ENCODE assay signal across 16 cellular contexts in the genomic region with DNA sequence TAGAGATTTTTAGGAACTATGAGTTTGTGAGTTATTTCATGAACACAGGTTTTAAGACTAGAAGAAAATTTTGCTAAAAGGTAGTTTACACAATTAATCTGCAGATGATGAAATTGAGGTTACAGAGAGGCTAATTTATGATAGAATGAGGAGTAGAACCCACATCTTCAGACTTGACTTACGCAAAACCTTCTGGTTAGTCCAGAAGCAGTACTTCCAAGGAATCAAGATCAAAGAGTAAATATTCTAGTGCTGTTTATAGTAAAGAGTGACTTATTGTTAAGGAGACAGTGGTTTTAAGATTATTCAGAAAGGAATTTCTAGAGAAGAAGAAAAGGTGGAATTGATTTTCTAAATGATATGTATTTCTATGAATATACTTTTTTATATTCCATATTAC. TPM values are rescaled to one million over a fixed set of nuclear protein-coding genes. Genes with fewer than 3 reads are reported as not detected.
DNase-seq lines count a peak whose midpoint lies in the region; ATAC-seq and TF ChIP-seq lines count a peak whose summit lies in the region.
"Had no signal": no experiment of that assay in that cellular context is flagged by ENCODE, and none has a peak within 500 bp of the region (broad histone marks: within the 10 kb centered on the region; RNA-seq: fewer than 3 reads in every experiment).

No MANE protein-coding gene starts in this region.

- no peak overlapping the region for H3K4me3 ChIP-seq in IMR-90 (ENCODE audit: insufficient read depth, low read depth, low read length)
- H3K4me3 ChIP-seq in fibroblast of mammary gland (ENCODE audit: control insufficient read depth, low read depth, low read length), result no peak overlapping the region
- no peak overlapping the region for H3K4me3 ChIP-seq in osteoblast (ENCODE audit: insufficient read depth, low read length)
- H3K4me3 ChIP-seq in Caco-2 (ENCODE audit: low read depth, low read length), result no peak overlapping the region
- H3K4me3 ChIP-seq: BLaER1 treated with 17β-estradiol and CSF1 and Interleukin-3, amounts not matched to agents 10 nM and 100 nM; HAP-1 had no signal

- no peaks in the 10 kb centered on the region for H3K27me3 Mint-ChIP-seq in Caco-2 (ENCODE audit: insufficient read depth, unreplicated experiment)
- H3K27me3 Mint-ChIP-seq: CD4-positive, alpha-beta memory T cell had no signal

- no peak overlapping the region for H2AFZ ChIP-seq in IMR-90 (replicated peaks; ENCODE audit: low read length, poor library complexity)
- no peak overlapping the region for H2AFZ ChIP-seq in osteoblast (ENCODE audit: low read length)

- H3K79me1 ChIP-seq in IMR-90 (ENCODE audit: low read depth in 1 of 2, low read length in 2 of 2), result no peaks in the 10 kb centered on the region

- H4K91ac ChIP-seq in IMR-90 (ENCODE audit: insufficient read depth, low read depth, low read length), result no peak overlapping the region

- H2BK20ac ChIP-seq in IMR-90 (ENCODE audit: low read depth, low read length), result no peak overlapping the region

- no peaks in the 10 kb centered on the region for H3K9me1 ChIP-seq in IMR-90 (ENCODE audit: insufficient read depth, low read length)

- POLR2A ChIA-PET in IMR-90 (lab: Charles Lee; ENCODE audit: unreplicated experiment), result no interaction called here
- POLR2A ChIA-PET in Caco-2 (lab: Charles Lee), result no interaction called here

- no peak overlapping the region for H2BK5ac ChIP-seq in IMR-90 (ENCODE audit: low read depth, low read length, poor library complexity, severe bottlenecking)

- H4K8ac ChIP-seq in IMR-90 (ENCODE audit: low read depth in 2 of 2, low read length in 2 of 2), result no peak overlapping the region

- H3K4me1 Mint-ChIP-seq in Caco-2 (ENCODE audit: low read depth, unreplicated experiment), result no peaks in the 10 kb centered on the region
- H3K4me1 Mint-ChIP-seq: CD4-positive, alpha-beta memory T cell had no signal

- no peaks in the 10 kb centered on the region for H3K36me3 ChIP-seq in IMR-90 (ENCODE audit: control insufficient read depth, insufficient read depth, low read length)
- H3K36me3 ChIP-seq in osteoblast (ENCODE audit: insufficient read depth, low read length), result no peaks in the 10 kb centered on the region
- H3K36me3 ChIP-seq in Caco-2 (ENCODE audit: control insufficient read depth, insufficient read depth, low read length), result no peaks in the 10 kb centered on the region
- H3K36me3 ChIP-seq: BE2C; BLaER1 treated with 17β-estradiol and CSF1 and Interleukin-3, amounts not matched to agents 10 nM and 100 nM; HAP-1 had no signal

- H3K4me1 ChIP-seq in IMR-90 (ENCODE audit: control insufficient read depth, insufficient read depth, low read length) (no peaks in the 10 kb centered on the region), osteoblast (ENCODE audit: insufficient read depth, low read length) (peaks cover 15% of the 10 kb centered on the region), Caco-2 (peaks cover 3% of the 10 kb centered on the region; the same call in 1 of the 2 replicates)
- H3K4me1 ChIP-seq: BE2C; BLaER1 treated with 17β-estradiol and CSF1 and Interleukin-3, amounts not matched to agents 10 nM and 100 nM had no signal

- H3K27me3 ChIP-seq in IMR-90 (ENCODE audit: control insufficient read depth, insufficient read depth, low read length) (no peaks in the 10 kb centered on the region), osteoblast (ENCODE audit: insufficient read depth, low read length) (no peaks in the 10 kb centered on the region), Caco-2 (replicated peaks; ENCODE audit: control insufficient read depth, insufficient read depth, low read length) (no peaks in the 10 kb centered on the region)
- H3K27me3 ChIP-seq: BE2C; BLaER1 treated with 17β-estradiol and CSF1 and Interleukin-3, amounts not matched to agents 10 nM and 100 nM had no signal

- no peak for TF ChIP-seq CTCF in IMR-90 (conservative IDR thresholded peaks at IDR 0.05; ENCODE audit: low read depth, low read length)
- TF ChIP-seq CTCF in fibroblast of mammary gland (conservative IDR thresholded peaks at IDR 0.05; ENCODE audit: control insufficient read depth, insufficient read depth, low read depth, low read length), result no peak
- TF ChIP-seq CTCF in osteoblast (IDR thresholded peaks at IDR 0.05; ENCODE audit: extremely low read depth, low read depth, low read length), result no peak
- TF ChIP-seq CTCF in Caco-2 (IDR thresholded peaks at IDR 0.05; ENCODE audit: insufficient read depth in 1 of 2, low read depth in 1 of 2, low read length in 1 of 2, severe bottlenecking in 1 of 2, unreplicated experiment in 1 of 2), result no peak

- in situ Hi-C loops in IMR-90 (cut with MboI; ENCODE audit: low sequenced_read_pairs), result loop anchor here (25.0 kb wide), 1 partner anchor 396 kb away; no protein-coding TSS in a partner anchor

- dilution Hi-C loops in IMR-90 (cut with HindIII; ENCODE audit: low sequenced_read_pairs, unreplicated experiment), result loop anchor here (25.0 kb wide), 1 partner anchor 396 kb away; no protein-coding TSS in a partner anchor

- no peak overlapping the region for H2BK15ac ChIP-seq in IMR-90 (ENCODE audit: low read depth, low read length)

- intact Hi-C loops in IMR-90 (cut with micrococcal nuclease), result no loop called here
- intact Hi-C loops in Caco-2 (cut with micrococcal nuclease; ENCODE audit: unreplicated experiment), result no loop called here

- H3K4me3 Mint-ChIP-seq in Caco-2 (ENCODE audit: unreplicated experiment), result no peak overlapping the region
- H3K4me3 Mint-ChIP-seq: CD4-positive, alpha-beta memory T cell; HFFc6 had no signal

- no peak overlapping the region for H3K14ac ChIP-seq in IMR-90 (replicated peaks; ENCODE audit: low read depth, low read length)

- no peak overlapping the region for H2AK5ac ChIP-seq in IMR-90 (ENCODE audit: low read depth, low read length)

- BruUV-seq in IMR-90 (replicated peaks; lab: Mats Ljungman, UMichigan) (no TSS peak), Caco-2 (replicated peaks; lab: Mats Ljungman, UMichigan) (no TSS peak)

- H3K9me3 ChIP-seq in IMR-90 (ENCODE audit: control insufficient read depth, insufficient read depth, low read length) (peaks cover 7% of the 10 kb centered on the region; the same call in 1 of the 2 replicates), osteoblast (ENCODE audit: low read depth, low read length) (peaks cover 3% of the 10 kb centered on the region), Caco-2 (peaks cover 16% of the 10 kb centered on the region; the same call in 1 of the 2 replicates)
- H3K9me3 ChIP-seq: BE2C had no signal

- no peak for TF ChIP-seq POLR2A in IMR-90 (IDR thresholded peaks at IDR 0.05; ENCODE audit: low read depth, low read length)

- peak; percentile 5 for DNase-seq in IMR-90
- DNase-seq in fibroblast of mammary gland (ENCODE audit: low read depth), result peak; percentile 50
- no peak for DNase-seq in osteoblast (ENCODE audit: insufficient read length, low spot score, missing footprints)
- no peak for DNase-seq in DMS 273 treated with DMSO at 0.1 percent for 48 hours (lab: John Stamatoyannopoulos, UW)
- DNase-seq in Caco-2, result no peak
- DNase-seq: AML-193; BE2C; CD4-positive, alpha-beta memory T cell; DMS53; DMS79 treated with DMSO at 0.1 percent for 48 hours; GF-D8; GOT3; HFFc6 had no signal

- H3K4ac ChIP-seq in IMR-90 (ENCODE audit: low read depth, low read length), result no peak overlapping the region

- CTCF ChIA-PET in IMR-90 (lab: Yijun Ruan, JAX), result no interaction called here
- CTCF ChIA-PET in Caco-2 (lab: Charles Lee), result no interaction called here

- WGBS in IMR-90 (ENCODE audit: extremely low coverage in 2 of 2, insufficient read length in 1 of 2), 2 experiments, result no CpG with 5 or more reads among the region's 1 CpG

- H3K23ac ChIP-seq in IMR-90 (ENCODE audit: low read depth, low read length), result no peak overlapping the region

- TF ChIP-seq RAD21 in IMR-90 (IDR thresholded peaks at IDR 0.05; ENCODE audit: low read length), result no peak

- no peak overlapping the region for H3K56ac ChIP-seq in IMR-90 (ENCODE audit: extremely low read depth, insufficient read depth, low read length)

- H3K36me3 Mint-ChIP-seq in Caco-2 (ENCODE audit: insufficient read depth, unreplicated experiment), result no peaks in the 10 kb centered on the region
- H3K36me3 Mint-ChIP-seq: CD4-positive, alpha-beta memory T cell had no signal

- H2AK9ac ChIP-seq in IMR-90 (replicated peaks; ENCODE audit: low read depth, low read length, poor library complexity), result no peak overlapping the region

- H3K27ac Mint-ChIP-seq in Caco-2 (ENCODE audit: unreplicated experiment), result no peak overlapping the region
- H3K27ac Mint-ChIP-seq: CD4-positive, alpha-beta memory T cell; HFFc6 had no signal

- ATAC-seq in IMR-90 (ENCODE audit: low read depth), result no peak
- ATAC-seq in GM21825 (IDR thresholded peaks at IDR 0.05; ENCODE audit: unreplicated experiment), result no peak

- H3K27ac ChIP-seq in IMR-90 (ENCODE audit: insufficient read depth, low read length), result no peak overlapping the region
- H3K27ac ChIP-seq in osteoblast (ENCODE audit: low read depth, low read length), result no peak overlapping the region
- H3K27ac ChIP-seq: BLaER1 treated with 17β-estradiol and CSF1 and Interleukin-3, amounts not matched to agents 10 nM and 100 nM had no signal

- H3K9ac ChIP-seq in IMR-90 (ENCODE audit: low read depth, low read length), result no peak overlapping the region
- H3K9ac ChIP-seq: BLaER1 treated with 17β-estradiol and CSF1 and Interleukin-3, amounts not matched to agents 10 nM and 100 nM had no signal

- no peak overlapping the region for H4K5ac ChIP-seq in IMR-90 (ENCODE audit: low read depth, low read length)

- H3K18ac ChIP-seq in IMR-90 (ENCODE audit: low read depth, low read length), result no peak overlapping the region

- peaks cover 10% of the 10 kb centered on the region for H3K9me3 Mint-ChIP-seq in Caco-2 (ENCODE audit: unreplicated experiment)

- H4K20me1 ChIP-seq in IMR-90 (ENCODE audit: insufficient read depth, low read length), result no peaks in the 10 kb centered on the region
- no peaks in the 10 kb centered on the region for H4K20me1 ChIP-seq in osteoblast (ENCODE audit: insufficient read depth, low read length)
- H4K20me1 ChIP-seq: BLaER1 treated with 17β-estradiol and CSF1 and Interleukin-3, amounts not matched to agents 10 nM and 100 nM had no signal

- no peaks in the 10 kb centered on the region for H3K79me2 ChIP-seq in osteoblast (ENCODE audit: insufficient read depth, low read length)

- H3K4me2 ChIP-seq in IMR-90 (ENCODE audit: low read depth, low read length) (no peak overlapping the region), osteoblast (ENCODE audit: insufficient read depth, low read length) (peak overlapping the region; percentile 16)
- H3K4me2 ChIP-seq: BLaER1 treated with 17β-estradiol and CSF1 and Interleukin-3, amounts not matched to agents 10 nM and 100 nM had no signal

- no peak overlapping the region for H2BK120ac ChIP-seq in IMR-90 (ENCODE audit: low read depth, low read length)

TF ChIP-seq in IMR-90, 13 proteins besides CTCF, POLR2A, EP300 and RAD21 (continues in another document):
- TF ChIP-seq MAZ (IDR thresholded peaks at IDR 0.05; ENCODE audit: borderline replicate concordance, low read depth, low read length), result no peak
- no peak for TF ChIP-seq FOS (IDR thresholded peaks at IDR 0.05; ENCODE audit: low read depth, low read length)
- TF ChIP-seq RCOR1 (IDR thresholded peaks at IDR 0.05; ENCODE audit: insufficient replicate concordance, low read length), result no peak

RNA-seq across cellular contexts. Expression of gene KITLG, which starts 10.6 kb away (rescaled TPM):
- total RNA-seq in IMR-90 (2012; rRNA removed) (87.5 and 117 TPM in 2 replicates), osteoblast (46.7 and 62.5 TPM in 2 replicates), Caco-2 (2022) (200 and 211 TPM in 2 replicates)
- 11.1 and 14.5 TPM in 2 replicates for polyA plus RNA-seq in IMR-90 (2012; rRNA removed)
- 5.2 and 8.9 TPM in 2 replicates for polyA plus RNA-seq in IMR-90 (2012; cell fraction: cytosol; rRNA removed)
- 1.7 and 8.7 TPM in 2 replicates for polyA plus RNA-seq in IMR-90 (2012; cell fraction: nucleus; rRNA removed; ENCODE audit: low replicate concordance)
- polyA plus RNA-seq: CD4-positive, alpha-beta memory T cell had no signal

Comparison
In these comparisons a context has a peak if more than half of its experiments do, and no peak if none do; other contexts are left out.
1. DNase-seq: peak in IMR-90 (single experiment) and fibroblast of mammary gland (single experiment); none in osteoblast (single experiment), DMS 273 treated with DMSO at 0.1 percent for 48 hours (single experiment) and Caco-2 (0 of 2).